In genomic region chr1:220516014-220516721, GRCh38 we compare ENCODE assay signal across 36 cellular contexts. TPM values are rescaled to one million over a fixed set of nuclear protein-coding genes. Genes with fewer than 3 reads are reported as not detected.
A peak's percentile ranks its signal among the peaks of the same experiment; 100 is the strongest.
DNase-seq lines count a peak whose midpoint lies in the region; ATAC-seq, FAIRE-seq and TF ChIP-seq lines count a peak whose summit lies in the region.
"Had no signal": no experiment of that assay in that cellular context is flagged by ENCODE, and none has a peak within 500 bp of the region (broad histone marks: within the 10 kb centered on the region; RNA-seq: fewer than 3 reads in every experiment).

No MANE protein-coding gene starts in this region.

- TF ChIP-seq EP300 in HepG2 (IDR thresholded peaks at IDR 0.05; ENCODE audit: low read depth in 2 of 2, low read length in 2 of 2) (no peak), HepG2 (CRISPR knock-in tag; IDR thresholded peaks at IDR 0.05; ENCODE audit: borderline replicate concordance) (no peak)

- H3K4me3 ChIP-seq in hepatocyte (no peak overlapping the region), smooth muscle cell (no peak overlapping the region), GM23248 (no peak overlapping the region), HepG2 (replicated peaks in 1 of 3; ENCODE audit: insufficient read depth in 1 of 3, low read depth in 2 of 3, low read length in 3 of 3) (no peak overlapping the region)
- H3K4me3 ChIP-seq: left lung, Peyer's patch, right atrium auricular region, testis, vagina had no signal

- no TSS peak for BruUV-seq in HepG2 (replicated peaks; lab: Mats Ljungman, UMichigan)

- no peak overlapping the region for H3K27ac Mint-ChIP-seq in CD14-positive monocyte
- H3K27ac Mint-ChIP-seq: activated CD8-positive, alpha-beta T cell treated with anti-CD3 and anti-CD28 coated beads for 36 hours; activated T-helper 17 cell treated with anti-CD3 and anti-CD28 coated beads, Interleukin-2, amount 50 U/mL, for 72 hours; B cell; CD8-positive, alpha-beta T cell; T-helper 2 cell treated with Interferon-gamma antibody and Interleukin-4, amounts not matched to agents 5 μg/mL and 100 μg/mL, for 36 hours had no signal

- no peaks in the 10 kb centered on the region for H3K27me3 ChIP-seq in hepatocyte
- no peaks in the 10 kb centered on the region for H3K27me3 ChIP-seq in smooth muscle cell (ENCODE audit: low read depth)
- peaks cover 3% of the 10 kb centered on the region; the same call in 1 of the 2 replicates for H3K27me3 ChIP-seq in GM23248 (replicated peaks; ENCODE audit: insufficient read depth)
- no peaks in the 10 kb centered on the region for H3K27me3 ChIP-seq in HepG2 (ENCODE audit: control insufficient read depth in 1 of 2, insufficient read depth in 2 of 2, low read length in 2 of 2)
- H3K27me3 ChIP-seq: Peyer's patch, right atrium auricular region, testis, vagina had no signal

- TF ChIP-seq CTCF in hepatocyte (IDR thresholded peaks at IDR 0.05; ENCODE audit: poor library complexity) (no peak), smooth muscle cell (IDR thresholded peaks at IDR 0.05; ENCODE audit: borderline replicate concordance, insufficient read depth, poor library complexity, severe bottlenecking) (no peak), CD14-positive monocyte (IDR thresholded peaks at IDR 0.05) (no peak), HepG2 (CRISPR knock-in tag; IDR thresholded peaks at IDR 0.05) (no peak)

- no peak for DNase-seq in HTR-8/SVneo (ENCODE audit: insufficient read length, low spot score)
- peak; percentile 67 for DNase-seq in astrocyte of the hippocampus (ENCODE audit: low read depth, low spot score)
- no peak for DNase-seq in hepatocyte (ENCODE audit: low spot score)
- DNase-seq in smooth muscle cell (lab: John Stamatoyannopoulos, UW; ENCODE audit: unreplicated experiment) = no peak
- DNase-seq in GM23248 = no peak
- DNase-seq in CD14-positive monocyte (ENCODE audit: low spot score) = no peak
- no peak for DNase-seq in NOMO-1 treated with DMSO at 0.1 percent for 48 hours (lab: John Stamatoyannopoulos, UW; ENCODE audit: unreplicated experiment)
- no peak for DNase-seq in HepG2 (ENCODE audit: low spot score)
- DNase-seq: activated CD8-positive, alpha-beta memory T cell treated with anti-CD3 and anti-CD28 coated beads, Interleukin-2, amount 50 U/mL, for 48 hours; activated CD8-positive, alpha-beta T cell treated with anti-CD3 and anti-CD28 coated beads for 36 hours; activated naive CD4-positive, alpha-beta T cell treated with anti-CD3 and anti-CD28 coated beads, Interleukin-2, amount 50 U/mL, for 16 hours; amniotic stem cell; CD8-positive, alpha-beta T cell; DMS 273 treated with DMSO at 0.1 percent for 48 hours; effector CD8-positive, alpha-beta T cell; EL; erythroblast; GOT3; hypothalamus; left lung; mesendoderm; NCI-H1417; NCI-H2029; NCI-H526 treated with DMSO at 0.1 percent for 48 hours; Peyer's patch; posterior cingulate gyrus; stimulated activated CD4-positive, alpha-beta T cell treated with anti-CD3 and anti-CD28 coated beads, Interleukin-1b, Interleukin-23, amount 100 ng/mL, for 48 hours; stimulated activated naive CD4-positive, alpha-beta T cell treated with Interleukin-2 at 50 U/mL for 16 hours; testis had no signal

- H4K20me1 ChIP-seq in hepatocyte (ENCODE audit: insufficient read depth, poor library complexity, severe bottlenecking) = no peaks in the 10 kb centered on the region
- H4K20me1 ChIP-seq in smooth muscle cell (ENCODE audit: low read depth) = no peaks in the 10 kb centered on the region
- no peaks in the 10 kb centered on the region for H4K20me1 ChIP-seq in GM23248 (ENCODE audit: insufficient read depth)
- no peaks in the 10 kb centered on the region for H4K20me1 ChIP-seq in HepG2 (ENCODE audit: insufficient read depth, low read length)

- H3K79me2 ChIP-seq in hepatocyte = no peaks in the 10 kb centered on the region
- no peaks in the 10 kb centered on the region for H3K79me2 ChIP-seq in smooth muscle cell (ENCODE audit: low read depth)
- H3K79me2 ChIP-seq in GM23248 (ENCODE audit: insufficient read depth) = no peaks in the 10 kb centered on the region
- no peaks in the 10 kb centered on the region for H3K79me2 ChIP-seq in HepG2 (ENCODE audit: insufficient read depth, low read length)

- intact Hi-C loops in CD14-positive monocyte (cut with micrococcal nuclease) = no loop called here
- intact Hi-C loops in HepG2 (cut with micrococcal nuclease; ENCODE audit: unreplicated experiment) = no loop called here

- H3K27ac ChIP-seq in hepatocyte (peak overlapping the region; percentile 75), smooth muscle cell (ENCODE audit: low read depth) (peak overlapping the region; percentile 87), GM23248 (no peak overlapping the region), HepG2 (ENCODE audit: extremely low read length, insufficient read depth, low read length) (no peak overlapping the region)
- H3K27ac ChIP-seq: KMS-11, left lung, Peyer's patch, right atrium auricular region, testis, vagina had no signal

- H3K4me2 ChIP-seq in hepatocyte (no peak overlapping the region), smooth muscle cell (no peak overlapping the region), GM23248 (ENCODE audit: unreplicated experiment) (no peak overlapping the region), HepG2 (ENCODE audit: low read depth, low read length) (no peak overlapping the region)
- H3K4me2 ChIP-seq: KMS-11 had no signal

- no peak for TF ChIP-seq RAD21 in HepG2 (CRISPR knock-in tag; IDR thresholded peaks at IDR 0.05)

- H3K9me3 ChIP-seq in hepatocyte (ENCODE audit: low read depth) = no peaks in the 10 kb centered on the region
- H3K9me3 ChIP-seq in smooth muscle cell (replicated peaks; ENCODE audit: low read depth) = no peaks in the 10 kb centered on the region
- no peaks in the 10 kb centered on the region for H3K9me3 ChIP-seq in GM23248 (ENCODE audit: low read depth)
- H3K9me3 ChIP-seq in HepG2 (ENCODE audit: low read length) = no peaks in the 10 kb centered on the region
- H3K9me3 ChIP-seq: left lung, Peyer's patch, right atrium auricular region, testis, vagina had no signal

- no peaks in the 10 kb centered on the region for H3K9me2 ChIP-seq in hepatocyte (replicated peaks; ENCODE audit: insufficient read depth)
- H3K9me2 ChIP-seq in GM23248 (ENCODE audit: insufficient read depth) = no peaks in the 10 kb centered on the region

- H3K9me3 Mint-ChIP-seq in CD14-positive monocyte = peaks cover 0 to 2% (median 0%) of the 10 kb centered on the region in 7 donors
- H3K9me3 Mint-ChIP-seq: activated CD8-positive, alpha-beta T cell treated with anti-CD3 and anti-CD28 coated beads for 36 hours; CD8-positive, alpha-beta T cell; T-helper 2 cell treated with Interferon-gamma antibody and Interleukin-4, amounts not matched to agents 5 μg/mL and 100 μg/mL, for 36 hours had no signal

- ATAC-seq in HepG2 = no peak
- ATAC-seq: activated CD8-positive, alpha-beta T cell treated with anti-CD3 and anti-CD28 coated beads for 36 hours; activated T-helper 17 cell treated with anti-CD3 and anti-CD28 coated beads, Interleukin-2, amount 50 U/mL, for 72 hours; CD8-positive, alpha-beta T cell; left lung had no signal

- H3K36me3 ChIP-seq in hepatocyte (replicated peaks; ENCODE audit: insufficient read depth, low read depth) = no peaks in the 10 kb centered on the region
- no peaks in the 10 kb centered on the region for H3K36me3 ChIP-seq in smooth muscle cell (ENCODE audit: low read depth)
- H3K36me3 ChIP-seq in GM23248 (ENCODE audit: low read depth) = no peaks in the 10 kb centered on the region
- H3K36me3 ChIP-seq in HepG2 (replicated peaks in 1 of 2; ENCODE audit: control insufficient read depth in 1 of 2, insufficient read depth in 2 of 2, low read length in 2 of 2) = no peaks in the 10 kb centered on the region
- H3K36me3 ChIP-seq: left lung, Peyer's patch, right atrium auricular region, vagina had no signal

- H3F3A ChIP-seq in smooth muscle cell (ENCODE audit: low read depth) (no peaks in the 10 kb centered on the region), GM23248 (ENCODE audit: insufficient read depth) (no peaks in the 10 kb centered on the region)

- no peaks in the 10 kb centered on the region for H3K4me1 Mint-ChIP-seq in CD14-positive monocyte
- H3K4me1 Mint-ChIP-seq: activated T-helper 17 cell treated with anti-CD3 and anti-CD28 coated beads, Interleukin-2, amount 50 U/mL, for 72 hours; B cell had no signal

- H3K27me3 Mint-ChIP-seq in CD14-positive monocyte (ENCODE audit: low read depth in 3 of 3) = peaks cover 0 to 6% (median 2%) of the 10 kb centered on the region in 3 donors

- CTCF ChIA-PET in HepG2 (lab: Yijun Ruan, JAX; ENCODE audit: low intra/inter-chr PET ratio, low total read pairs) = no interaction called here

- no peak for TF ChIP-seq POLR2A in HepG2 (IDR thresholded peaks at IDR 0.05; ENCODE audit: insufficient read depth in 1 of 2, low read depth in 2 of 2, low read length in 2 of 2)

- H3K9ac ChIP-seq in smooth muscle cell (ENCODE audit: low read depth) = peak overlapping the region; percentile 31
- no peak overlapping the region for H3K9ac ChIP-seq in GM23248
- no peak overlapping the region for H3K9ac ChIP-seq in HepG2 (ENCODE audit: insufficient read depth, low read depth, low read length)
- H3K9ac ChIP-seq: KMS-11 had no signal

- peak; percentile 9 for FAIRE-seq in HTR-8/SVneo (lab: Jason Lieb, UNC)
- no peak for FAIRE-seq in HepG2 (lab: Jason Lieb, UNC)
- FAIRE-seq: frontal cortex had no signal

- H3K4me3 Mint-ChIP-seq in CD14-positive monocyte = no peak overlapping the region
- H3K4me3 Mint-ChIP-seq: activated CD8-positive, alpha-beta T cell treated with anti-CD3 and anti-CD28 coated beads for 36 hours; activated T-helper 17 cell treated with anti-CD3 and anti-CD28 coated beads, Interleukin-2, amount 50 U/mL, for 72 hours; B cell; CD8-positive, alpha-beta T cell; T-helper 2 cell treated with Interferon-gamma antibody and Interleukin-4, amounts not matched to agents 5 μg/mL and 100 μg/mL, for 36 hours had no signal

- POLR2A ChIA-PET in HepG2 (lab: Yijun Ruan, JAX) = no interaction called here

- in situ Hi-C loops in GM23248 (cut with MboI) = no loop called here
- in situ Hi-C loops in HepG2 (cut with HindIII; ENCODE audit: extremely low pct_ligation_motif_present, low pct_unique_long_range_greater_than_20kb) = no loop called here

- WGBS in hepatocyte (ENCODE audit: low lambda C conversion rate, missing lambda C conversion rate) = 76% methylated on average over 6 of the region's 6 CpGs
- WGBS in smooth muscle cell (ENCODE audit: low lambda C conversion rate) = 73% methylated on average over 6 of the region's 6 CpGs
- WGBS in GM23248 (ENCODE audit: low coverage in 1 of 2, low lambda C conversion rate in 2 of 2, missing lambda C conversion rate in 2 of 2), 2 experiments = 44 to 50% methylated on average over 6 of the region's 6 CpGs
- WGBS in HepG2 (ENCODE audit: low lambda C conversion rate) = 13% methylated on average over 3 of the region's 6 CpGs

- H3K4me1 ChIP-seq in hepatocyte (ENCODE audit: insufficient read depth) (no peaks in the 10 kb centered on the region), smooth muscle cell (ENCODE audit: low read depth) (peaks cover 5% of the 10 kb centered on the region), GM23248 (ENCODE audit: insufficient read depth) (no peaks in the 10 kb centered on the region), HepG2 (ENCODE audit: insufficient read depth, low read length) (no peaks in the 10 kb centered on the region)
- H3K4me1 ChIP-seq: left lung, Peyer's patch, right atrium auricular region, testis had no signal

- no peaks in the 10 kb centered on the region for H3K36me3 Mint-ChIP-seq in CD14-positive monocyte
- H3K36me3 Mint-ChIP-seq: CD8-positive, alpha-beta T cell had no signal

- H2AFZ ChIP-seq in hepatocyte (no peak overlapping the region), smooth muscle cell (ENCODE audit: low read depth) (no peak overlapping the region), GM23248 (no peak overlapping the region), HepG2 (ENCODE audit: low read length) (no peak overlapping the region)

RNA-seq across cellular contexts. Expression of gene MARK1, which starts 11.8 kb away (rescaled TPM):
- total RNA-seq in hepatocyte = 5.7 and 7.1 TPM in 2 replicates
- 1.9 and 4.5 TPM in 2 replicates for polyA plus RNA-seq in hepatocyte
- total RNA-seq in smooth muscle cell = 5.5 and 5.6 TPM in 2 replicates
- 2.5 and 4.4 TPM in 2 replicates for polyA plus RNA-seq in smooth muscle cell
- under 0.01 and 0.65 TPM in 2 replicates for total RNA-seq in GM23248 (2014; rRNA removed; shearing (Covaris generic))
- polyA plus RNA-seq in GM23248 (2016; fragmentation: Nextera tagmentation; extraction: Ambion mirVana) = 0.18 and 0.40 TPM in 2 replicates
- not detected for polyA plus RNA-seq in CD14-positive monocyte
- total RNA-seq in HepG2 (2016; rRNA removed; fragmentation: Illumina TruSeq; extraction: Trizol) = not detected in 2 replicates
- not detected in 2 replicates for total RNA-seq in HepG2 (2016; cell fraction: cytosol; rRNA removed; fragmentation: Illumina TruSeq; extraction: Trizol; ENCODE audit: low read depth)
- not detected in 2 replicates for total RNA-seq in HepG2 (2016; cell fraction: insoluble cytoplasmic fraction; rRNA removed; fragmentation: Illumina TruSeq; extraction: Trizol)
- not detected in 2 replicates for total RNA-seq in HepG2 (2016; cell fraction: membrane; rRNA removed; fragmentation: Illumina TruSeq; extraction: Trizol)
- not detected in 2 replicates for total RNA-seq in HepG2 (2016; cell fraction: nucleus; rRNA removed; fragmentation: Illumina TruSeq; extraction: Trizol)
- not detected in 2 replicates for polyA plus RNA-seq in HepG2 (2011; rRNA removed)
- not detected in 2 replicates for polyA plus RNA-seq in HepG2 (2011; cell fraction: cytosol; rRNA removed)
- not detected in 2 replicates for polyA plus RNA-seq in HepG2 (2011; cell fraction: nucleus; rRNA removed)
- not detected in 2 replicates for polyA plus RNA-seq in HepG2 (2012)
- not detected in 2 replicates for polyA plus RNA-seq in HepG2 (2016; cell fraction: cytosol; fragmentation: Illumina TruSeq; extraction: Trizol; ENCODE audit: low read depth)
- polyA plus RNA-seq in HepG2 (2016; cell fraction: insoluble cytoplasmic fraction; fragmentation: Illumina TruSeq; extraction: Trizol; ENCODE audit: low read depth) = not detected in 2 replicates
- polyA plus RNA-seq in HepG2 (2016; cell fraction: membrane; fragmentation: Illumina TruSeq; extraction: Trizol; ENCODE audit: low read depth) = not detected in 2 replicates
- polyA plus RNA-seq in HepG2 (2016; cell fraction: nucleus; fragmentation: Illumina TruSeq; extraction: Trizol; ENCODE audit: insufficient read depth, low read depth) = not detected in 2 replicates
- 3.7 TPM in 1 of 2 replicates, not detected in the other for polyA minus RNA-seq in HepG2 (2011; rRNA and poly(A)+ RNA removed; ENCODE audit: low replicate concordance)
- polyA minus RNA-seq in HepG2 (2011; cell fraction: cytosol; rRNA and poly(A)+ RNA removed) = not detected in 2 replicates
- polyA minus RNA-seq in HepG2 (2011; cell fraction: nucleus; rRNA and poly(A)+ RNA removed) = not detected in 2 replicates
- total RNA-seq: activated CD8-positive, alpha-beta T cell treated with anti-CD3 and anti-CD28 coated beads for 36 hours; CD8-positive, alpha-beta T cell had no signal

Comparison
In these comparisons a context has a peak if more than half of its experiments do, and no peak if none do; other contexts are left out.
1. H3K27ac ChIP-seq: peak in hepatocyte (single experiment) and smooth muscle cell (single experiment); none in GM23248 (single experiment) and HepG2 (single experiment).